Comparison of ENCODE assay signal across 1 cellular context in genomic region chr6:166830185-166830890, GRCh38.
TF ChIP-seq lines count a peak whose summit lies in the region.

No MANE protein-coding gene starts in this region.

TF ChIP-seq in GM12878, 131 proteins besides CTCF, POLR2A, EP300 and RAD21 (continued from another document):
- TF ChIP-seq, protein P1, sequence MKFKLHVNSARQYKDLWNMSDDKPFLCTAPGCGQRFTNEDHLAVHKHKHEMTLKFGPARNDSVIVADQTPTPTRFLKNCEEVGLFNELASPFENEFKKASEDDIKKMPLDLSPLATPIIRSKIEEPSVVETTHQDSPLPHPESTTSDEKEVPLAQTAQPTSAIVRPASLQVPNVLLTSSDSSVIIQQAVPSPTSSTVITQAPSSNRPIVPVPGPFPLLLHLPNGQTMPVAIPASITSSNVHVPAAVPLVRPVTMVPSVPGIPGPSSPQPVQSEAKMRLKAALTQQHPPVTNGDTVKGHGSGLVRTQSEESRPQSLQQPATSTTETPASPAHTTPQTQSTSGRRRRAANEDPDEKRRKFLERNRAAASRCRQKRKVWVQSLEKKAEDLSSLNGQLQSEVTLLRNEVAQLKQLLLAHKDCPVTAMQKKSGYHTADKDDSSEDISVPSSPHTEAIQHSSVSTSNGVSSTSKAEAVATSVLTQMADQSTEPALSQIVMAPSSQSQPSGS (IDR thresholded peaks at IDR 0.05; ENCODE audit: low read length): peak; percentile 78
- TF ChIP-seq NR2C2 (IDR thresholded peaks at IDR 0.05; ENCODE audit: borderline replicate concordance, control insufficient read depth, insufficient read length, low read depth): no peak
- TF ChIP-seq, protein P2, sequence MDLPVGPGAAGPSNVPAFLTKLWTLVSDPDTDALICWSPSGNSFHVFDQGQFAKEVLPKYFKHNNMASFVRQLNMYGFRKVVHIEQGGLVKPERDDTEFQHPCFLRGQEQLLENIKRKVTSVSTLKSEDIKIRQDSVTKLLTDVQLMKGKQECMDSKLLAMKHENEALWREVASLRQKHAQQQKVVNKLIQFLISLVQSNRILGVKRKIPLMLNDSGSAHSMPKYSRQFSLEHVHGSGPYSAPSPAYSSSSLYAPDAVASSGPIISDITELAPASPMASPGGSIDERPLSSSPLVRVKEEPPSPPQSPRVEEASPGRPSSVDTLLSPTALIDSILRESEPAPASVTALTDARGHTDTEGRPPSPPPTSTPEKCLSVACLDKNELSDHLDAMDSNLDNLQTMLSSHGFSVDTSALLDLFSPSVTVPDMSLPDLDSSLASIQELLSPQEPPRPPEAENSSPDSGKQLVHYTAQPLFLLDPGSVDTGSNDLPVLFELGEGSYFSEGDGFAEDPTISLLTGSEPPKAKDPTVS (IDR thresholded peaks at IDR 0.05; ENCODE audit: low read depth, low read length): no peak
- no peak for TF ChIP-seq ZZZ3 (IDR thresholded peaks at IDR 0.05; ENCODE audit: control insufficient read depth, insufficient read length, low read depth)
- TF ChIP-seq POLR2AphosphoS2 (IDR thresholded peaks at IDR 0.05; ENCODE audit: low read depth, low read length): no peak
- no peak for TF ChIP-seq RFX5 (IDR thresholded peaks at IDR 0.05; ENCODE audit: low read depth, low read length)
- TF ChIP-seq, protein P3, sequence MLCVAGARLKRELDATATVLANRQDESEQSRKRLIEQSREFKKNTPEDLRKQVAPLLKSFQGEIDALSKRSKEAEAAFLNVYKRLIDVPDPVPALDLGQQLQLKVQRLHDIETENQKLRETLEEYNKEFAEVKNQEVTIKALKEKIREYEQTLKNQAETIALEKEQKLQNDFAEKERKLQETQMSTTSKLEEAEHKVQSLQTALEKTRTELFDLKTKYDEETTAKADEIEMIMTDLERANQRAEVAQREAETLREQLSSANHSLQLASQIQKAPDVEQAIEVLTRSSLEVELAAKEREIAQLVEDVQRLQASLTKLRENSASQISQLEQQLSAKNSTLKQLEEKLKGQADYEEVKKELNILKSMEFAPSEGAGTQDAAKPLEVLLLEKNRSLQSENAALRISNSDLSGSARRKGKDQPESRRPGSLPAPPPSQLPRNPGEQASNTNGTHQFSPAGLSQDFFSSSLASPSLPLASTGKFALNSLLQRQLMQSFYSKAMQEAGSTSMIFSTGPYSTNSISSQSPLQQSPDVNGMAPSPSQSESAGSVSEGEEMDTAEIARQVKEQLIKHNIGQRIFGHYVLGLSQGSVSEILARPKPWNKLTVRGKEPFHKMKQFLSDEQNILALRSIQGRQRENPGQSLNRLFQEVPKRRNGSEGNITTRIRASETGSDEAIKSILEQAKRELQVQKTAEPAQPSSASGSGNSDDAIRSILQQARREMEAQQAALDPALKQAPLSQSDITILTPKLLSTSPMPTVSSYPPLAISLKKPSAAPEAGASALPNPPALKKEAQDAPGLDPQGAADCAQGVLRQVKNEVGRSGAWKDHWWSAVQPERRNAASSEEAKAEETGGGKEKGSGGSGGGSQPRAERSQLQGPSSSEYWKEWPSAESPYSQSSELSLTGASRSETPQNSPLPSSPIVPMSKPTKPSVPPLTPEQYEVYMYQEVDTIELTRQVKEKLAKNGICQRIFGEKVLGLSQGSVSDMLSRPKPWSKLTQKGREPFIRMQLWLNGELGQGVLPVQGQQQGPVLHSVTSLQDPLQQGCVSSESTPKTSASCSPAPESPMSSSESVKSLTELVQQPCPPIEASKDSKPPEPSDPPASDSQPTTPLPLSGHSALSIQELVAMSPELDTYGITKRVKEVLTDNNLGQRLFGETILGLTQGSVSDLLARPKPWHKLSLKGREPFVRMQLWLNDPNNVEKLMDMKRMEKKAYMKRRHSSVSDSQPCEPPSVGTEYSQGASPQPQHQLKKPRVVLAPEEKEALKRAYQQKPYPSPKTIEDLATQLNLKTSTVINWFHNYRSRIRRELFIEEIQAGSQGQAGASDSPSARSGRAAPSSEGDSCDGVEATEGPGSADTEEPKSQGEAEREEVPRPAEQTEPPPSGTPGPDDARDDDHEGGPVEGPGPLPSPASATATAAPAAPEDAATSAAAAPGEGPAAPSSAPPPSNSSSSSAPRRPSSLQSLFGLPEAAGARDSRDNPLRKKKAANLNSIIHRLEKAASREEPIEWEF (IDR thresholded peaks at IDR 0.05; ENCODE audit: insufficient replicate concordance, low read depth, low read length): peak; percentile 24
- TF ChIP-seq, protein P4, sequence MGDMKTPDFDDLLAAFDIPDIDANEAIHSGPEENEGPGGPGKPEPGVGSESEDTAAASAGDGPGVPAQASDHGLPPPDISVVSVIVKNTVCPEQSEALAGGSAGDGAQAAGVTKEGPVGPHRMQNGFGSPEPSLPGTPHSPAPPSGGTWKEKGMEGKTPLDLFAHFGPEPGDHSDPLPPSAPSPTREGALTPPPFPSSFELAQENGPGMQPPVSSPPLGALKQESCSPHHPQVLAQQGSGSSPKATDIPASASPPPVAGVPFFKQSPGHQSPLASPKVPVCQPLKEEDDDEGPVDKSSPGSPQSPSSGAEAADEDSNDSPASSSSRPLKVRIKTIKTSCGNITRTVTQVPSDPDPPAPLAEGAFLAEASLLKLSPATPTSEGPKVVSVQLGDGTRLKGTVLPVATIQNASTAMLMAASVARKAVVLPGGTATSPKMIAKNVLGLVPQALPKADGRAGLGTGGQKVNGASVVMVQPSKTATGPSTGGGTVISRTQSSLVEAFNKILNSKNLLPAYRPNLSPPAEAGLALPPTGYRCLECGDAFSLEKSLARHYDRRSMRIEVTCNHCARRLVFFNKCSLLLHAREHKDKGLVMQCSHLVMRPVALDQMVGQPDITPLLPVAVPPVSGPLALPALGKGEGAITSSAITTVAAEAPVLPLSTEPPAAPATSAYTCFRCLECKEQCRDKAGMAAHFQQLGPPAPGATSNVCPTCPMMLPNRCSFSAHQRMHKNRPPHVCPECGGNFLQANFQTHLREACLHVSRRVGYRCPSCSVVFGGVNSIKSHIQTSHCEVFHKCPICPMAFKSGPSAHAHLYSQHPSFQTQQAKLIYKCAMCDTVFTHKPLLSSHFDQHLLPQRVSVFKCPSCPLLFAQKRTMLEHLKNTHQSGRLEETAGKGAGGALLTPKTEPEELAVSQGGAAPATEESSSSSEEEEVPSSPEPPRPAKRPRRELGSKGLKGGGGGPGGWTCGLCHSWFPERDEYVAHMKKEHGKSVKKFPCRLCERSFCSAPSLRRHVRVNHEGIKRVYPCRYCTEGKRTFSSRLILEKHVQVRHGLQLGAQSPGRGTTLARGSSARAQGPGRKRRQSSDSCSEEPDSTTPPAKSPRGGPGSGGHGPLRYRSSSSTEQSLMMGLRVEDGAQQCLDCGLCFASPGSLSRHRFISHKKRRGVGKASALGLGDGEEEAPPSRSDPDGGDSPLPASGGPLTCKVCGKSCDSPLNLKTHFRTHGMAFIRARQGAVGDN (IDR thresholded peaks at IDR 0.05): no peak
- TF ChIP-seq LARP7 (IDR thresholded peaks at IDR 0.05): no peak
- peak; percentile 62 for TF ChIP-seq EED (IDR thresholded peaks at IDR 0.05; ENCODE audit: low read depth)
- no peak for TF ChIP-seq WRNIP1 (IDR thresholded peaks at IDR 0.05; ENCODE audit: borderline replicate concordance, low read depth, low read length)
- peak; percentile 79; the same call in 1 of the 2 replicates for TF ChIP-seq MTA3 (IDR thresholded peaks at IDR 0.05; ENCODE audit: borderline replicate concordance, low read length)
- peak; percentile 24 for TF ChIP-seq SKIL (IDR thresholded peaks at IDR 0.05; ENCODE audit: low read depth, poor library complexity, severe bottlenecking)
- no peak for TF ChIP-seq TBL1XR1 (IDR thresholded peaks at IDR 0.05; ENCODE audit: low read depth, low read length)
- peak; percentile 76; the same call in 1 of the 2 replicates for TF ChIP-seq BCL11A (IDR thresholded peaks at IDR 0.05; ENCODE audit: low read depth, low read length)
- TF ChIP-seq IKZF1 (conservative IDR thresholded peaks at IDR 0.05): peak; percentile 63
- no peak for TF ChIP-seq TARDBP (IDR thresholded peaks at IDR 0.05; ENCODE audit: borderline replicate concordance)
- no peak for TF ChIP-seq STAT3 (IDR thresholded peaks at IDR 0.05; ENCODE audit: low read depth, low read length)
- TF ChIP-seq TCF12 (IDR thresholded peaks at IDR 0.05; ENCODE audit: low read depth, low read length): 0 out of 2 replicates have a peak, but pooled peaks have one; percentile 31
TF ChIP-seq in GM12878: peak in this region for 34.
